37 cellular contexts compared by ENCODE assay signal in the genomic region with DNA sequence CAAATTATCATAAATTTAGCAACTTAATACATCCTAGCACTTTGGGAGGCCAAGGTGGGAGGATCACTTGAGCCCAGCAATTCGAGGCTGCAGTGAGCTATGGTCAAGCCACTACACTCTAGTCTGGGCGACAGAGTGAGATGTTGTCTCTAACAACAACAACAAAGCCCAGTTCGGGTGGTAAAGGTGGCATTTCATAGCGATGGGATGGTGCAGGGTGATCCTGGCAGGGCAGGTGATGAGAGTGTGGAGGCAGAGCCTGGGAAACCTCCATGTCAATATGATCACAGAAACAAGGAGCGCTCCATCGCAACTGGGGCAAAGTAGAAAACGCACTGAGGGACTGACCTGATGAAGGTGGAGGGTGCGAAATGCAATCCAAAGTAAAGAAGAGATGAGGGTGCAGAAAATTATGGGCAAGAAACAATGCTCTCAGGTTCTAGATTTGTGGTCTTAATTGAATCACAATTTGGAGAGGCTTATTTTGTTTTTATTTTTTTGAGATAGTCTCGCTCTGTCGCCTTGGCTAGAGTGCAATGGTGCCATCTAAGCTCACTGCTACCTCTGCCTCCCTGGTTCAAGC. TPM values are rescaled to one million over a fixed set of nuclear protein-coding genes. Genes with fewer than 3 reads are reported as not detected.
"Had no signal": no experiment of that assay in that cellular context is flagged by ENCODE, and none has a peak within 500 bp of the region (broad histone marks: within the 10 kb centered on the region; RNA-seq: fewer than 3 reads in every experiment).

No MANE protein-coding gene starts in this region.

- H3K4me3 ChIP-seq: MG63 had no signal

- H3K4me2 ChIP-seq: KMS-11 had no signal

- H3K27ac ChIP-seq: KMS-11 had no signal

- H3K36me3 ChIP-seq: MG63 had no signal

- DNase-seq: Karpas-422, Kasumi-1, MG63, MM.1S, MV-4-11, NCI-H1048, NCI-H1092, NCI-H1092 treated with DMSO at 0.1 percent for 48 hours, NCI-H1105, NCI-H1105 treated with DMSO at 0.1 percent for 48 hours, NCI-H1417, NCI-H1417 treated with DMSO at 0.1 percent for 48 hours, NCI-H1436, NCI-H1436 treated with DMSO at 0.1 percent for 48 hours, NCI-H146, NCI-H1694, NCI-H1694 treated with DMSO at 0.1 percent for 48 hours, NCI-H187, NCI-H187 treated with DMSO at 0.1 percent for 48 hours, NCI-H1930, NCI-H2029, NCI-H2029 treated with DMSO at 0.1 percent for 48 hours, NCI-H2081, NCI-H2081 treated with DMSO at 0.1 percent for 48 hours, NCI-H2107, NCI-H2171, NCI-H2171 treated with DMSO at 0.1 percent for 48 hours, NCI-H2227 treated with DMSO at 0.1 percent for 48 hours, NCI-H226, NCI-H345, NCI-H446, NCI-H446 treated with DMSO at 0.1 percent for 48 hours, NCI-H510A had no signal

- H3K9me3 ChIP-seq: MG63 had no signal

- H3K9ac ChIP-seq: KMS-11 had no signal

- H3K27me3 ChIP-seq: MG63 had no signal

RNA-seq across cellular contexts. Expression of gene CLDN5, which starts 32.8 kb away (rescaled TPM):
- total RNA-seq: M059J, MCF 10A, NCI-H460 had no signal
